Comparison of ENCODE assay signal across 8 cellular contexts in the genomic region with DNA sequence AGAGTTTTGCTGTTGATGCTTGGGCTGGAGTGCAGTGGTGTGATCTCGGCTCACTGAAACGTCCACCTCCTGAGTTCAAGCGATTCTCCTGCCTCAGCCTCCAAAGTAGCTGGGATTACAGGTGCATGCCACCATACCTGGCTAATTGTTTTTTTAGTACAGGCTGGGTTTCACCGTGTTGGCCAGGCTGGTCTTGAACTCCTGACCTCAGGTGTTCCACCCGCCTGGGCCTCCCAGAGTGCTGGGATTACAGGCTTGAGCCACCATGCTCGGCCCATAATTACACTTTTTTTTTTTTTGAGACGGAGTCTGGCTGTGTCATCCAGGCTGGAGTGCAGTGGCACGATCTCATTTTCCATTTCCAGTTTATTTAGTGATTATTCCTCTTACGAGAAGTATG. TPM values are rescaled to one million over a fixed set of nuclear protein-coding genes. Genes with fewer than 3 reads are reported as not detected.
DNase-seq lines count a peak whose midpoint lies in the region; ATAC-seq and TF ChIP-seq lines count a peak whose summit lies in the region.
"Not testable (repeated sequence)": the region's sequence is repeated elsewhere in the genome, so short reads cannot be mapped to it uniquely, and the experiment has no call there.

No MANE protein-coding gene starts in this region.

- not testable (repeated sequence) for H4K20me1 ChIP-seq in PC-9 (ENCODE audit: insufficient read depth)

- H3K27me3 ChIP-seq in PC-9 (ENCODE audit: insufficient read depth, low read depth); colonic mucosa; left ventricle myocardium inferior (ENCODE audit: low read depth); upper lobe of left lung: not testable (repeated sequence)

- CTCF ChIA-PET in PC-9 (lab: Charles Lee): not testable (repeated sequence)

- POLR2A ChIA-PET in PC-9 (lab: Charles Lee; ENCODE audit: unreplicated experiment): interaction anchor here (0.6 kb wide), 1 partner anchor 274 kb away, joined by 7 read pairs; no protein-coding TSS in a partner anchor
- POLR2A ChIA-PET in naive thymus-derived CD8-positive, alpha-beta T cell (lab: Charles Lee): interaction anchor here (0.8 to 11.4 kb wide), 8 partner anchors 15 to 124 kb away, joined by 3 to 199 read pairs (median 9); partner anchors contain the start of gene CHD2

- H3F3A ChIP-seq in PC-9 (ENCODE audit: insufficient read depth, low read depth): peaks cover 89% of the 10 kb centered on the region

- peak overlapping the region; percentile 70 for H3K4me3 Mint-ChIP-seq in activated T-helper 17 cell treated with anti-CD3 and anti-CD28 coated beads, Interleukin-2, amount 50 U/mL, for 72 hours
- H3K4me3 Mint-ChIP-seq in naive thymus-derived CD8-positive, alpha-beta T cell: not testable (repeated sequence)

- peak overlapping the region; percentile 75; the same call in 1 of the 2 replicates for H3K4me2 ChIP-seq in PC-9

- not testable (repeated sequence) for H3K9me3 Mint-ChIP-seq in activated T-helper 17 cell treated with anti-CD3 and anti-CD28 coated beads, Interleukin-2, amount 50 U/mL, for 72 hours; naive thymus-derived CD8-positive, alpha-beta T cell

- H3K4me1 ChIP-seq in PC-9 (replicated peaks; ENCODE audit: insufficient read depth) (peaks cover 92% of the 10 kb centered on the region), colonic mucosa (peaks cover 30% of the 10 kb centered on the region), left ventricle myocardium inferior (peaks cover 94% of the 10 kb centered on the region), upper lobe of left lung (peaks cover 86 to 93% (median 90%) of the 10 kb centered on the region in 4 donors)

- not testable (repeated sequence) for BruUV-seq in PC-9 (replicated peaks; lab: Mats Ljungman, UMichigan)

- 74 to 79% methylated on average over 9 of the region's 9 CpGs for WGBS in upper lobe of left lung, 2 donors

- intact Hi-C loops in PC-9 (cut with micrococcal nuclease; ENCODE audit: unreplicated experiment): loop anchor here (1.0 kb wide), 3 partner anchors 110 to 122 kb away; no protein-coding TSS in a partner anchor
- intact Hi-C loops in colonic mucosa (cut with DNase I): loop anchor here (5.0 kb wide), 1 partner anchor 122 kb away; no protein-coding TSS in a partner anchor
- intact Hi-C loops in left ventricle myocardium inferior (cut with micrococcal nuclease): loop anchor here (5.0 kb wide), 1 partner anchor 107 kb away; no protein-coding TSS in a partner anchor

- H3K36me3 Mint-ChIP-seq in activated T-helper 17 cell treated with anti-CD3 and anti-CD28 coated beads, Interleukin-2, amount 50 U/mL, for 72 hours (ENCODE audit: low read depth): peaks cover 95% of the 10 kb centered on the region
- peaks cover 0 to 42% (median 9%) of the 10 kb centered on the region in 3 donors for H3K36me3 Mint-ChIP-seq in naive thymus-derived CD8-positive, alpha-beta T cell

- TF ChIP-seq EP300 in upper lobe of left lung (IDR thresholded peaks at IDR 0.05): not testable (repeated sequence)

- not testable (repeated sequence) for H3K9me3 ChIP-seq in PC-9 (ENCODE audit: insufficient read depth, low read depth); colonic mucosa; left ventricle myocardium inferior (replicated peaks); upper lobe of left lung

- ATAC-seq in activated T-helper 17 cell treated with anti-CD3 and anti-CD28 coated beads, Interleukin-2, amount 50 U/mL, for 72 hours (replicated peaks); naive thymus-derived CD8-positive, alpha-beta T cell; upper lobe of left lung (ENCODE audit: low FRiP score in 2 of 2): not testable (repeated sequence)

- H3K27me3 Mint-ChIP-seq in activated T-helper 17 cell treated with anti-CD3 and anti-CD28 coated beads, Interleukin-2, amount 50 U/mL, for 72 hours; naive thymus-derived CD8-positive, alpha-beta T cell: not testable (repeated sequence)

- not testable (repeated sequence) for H3K4me3 ChIP-seq in PC-9, colonic mucosa, left ventricle myocardium inferior, skin epidermis
- H3K4me3 ChIP-seq in upper lobe of left lung: peak overlapping the region in 1 of 4 donors; percentile 8

- H2AFZ ChIP-seq in PC-9: not testable (repeated sequence)

- H3K27ac ChIP-seq in 22Rv1 (peak overlapping the region; percentile 1; the same call in 1 of the 2 replicates), PC-9 (peak overlapping the region; percentile 97), colonic mucosa (peak overlapping the region; percentile 76), left ventricle myocardium inferior (replicated peaks) (peak overlapping the region; percentile 86), skin epidermis (peak overlapping the region in 11 of 21 experiments; percentile 12 to 88 (median 72)), upper lobe of left lung (peak overlapping the region; percentile 71 to 96 (median 84))

- TF ChIP-seq CTCF in 22Rv1 (IDR thresholded peaks at IDR 0.05); PC-9 (conservative IDR thresholded peaks at IDR 0.05); colonic mucosa (IDR thresholded peaks at IDR 0.05); left ventricle myocardium inferior (IDR thresholded peaks at IDR 0.05; ENCODE audit: borderline replicate concordance); upper lobe of left lung (IDR thresholded peaks at IDR 0.05): not testable (repeated sequence)

- H3K36me3 ChIP-seq in PC-9 (ENCODE audit: low read depth): peaks cover 38% of the 10 kb centered on the region
- H3K36me3 ChIP-seq in colonic mucosa, upper lobe of left lung: not testable (repeated sequence)
- H3K36me3 ChIP-seq in left ventricle myocardium inferior: peaks cover 11% of the 10 kb centered on the region

- peak overlapping the region; percentile 91 for H3K27ac Mint-ChIP-seq in activated T-helper 17 cell treated with anti-CD3 and anti-CD28 coated beads, Interleukin-2, amount 50 U/mL, for 72 hours
- H3K27ac Mint-ChIP-seq in naive thymus-derived CD8-positive, alpha-beta T cell: peak overlapping the region in 6 of 10 donors; percentile 16 to 90 (median 38)

- H3K79me2 ChIP-seq in PC-9 (ENCODE audit: low read depth): peaks cover 92% of the 10 kb centered on the region

- not testable (repeated sequence) for H3K9ac ChIP-seq in colonic mucosa (ENCODE audit: low read depth in 2 of 2, low read length in 2 of 2)

- H3K9me2 ChIP-seq in PC-9 (ENCODE audit: insufficient read depth): not testable (repeated sequence)

- DNase-seq in PC-9; colonic mucosa; left ventricle myocardium inferior; naive thymus-derived CD8-positive, alpha-beta T cell; upper lobe of left lung: not testable (repeated sequence)

- peaks cover 63% of the 10 kb centered on the region for H3K4me1 Mint-ChIP-seq in activated T-helper 17 cell treated with anti-CD3 and anti-CD28 coated beads, Interleukin-2, amount 50 U/mL, for 72 hours
- peaks cover 43 to 93% (median 83%) of the 10 kb centered on the region in 4 donors for H3K4me1 Mint-ChIP-seq in naive thymus-derived CD8-positive, alpha-beta T cell

- not testable (repeated sequence) for TF ChIP-seq POLR2A in upper lobe of left lung (IDR thresholded peaks at IDR 0.05)

RNA-seq across cellular contexts. Expression of gene CHD2, which starts 18.8 kb away (rescaled TPM):
- total RNA-seq in PC-9 (2021): 105 and 120 TPM in 2 replicates
- total RNA-seq in activated T-helper 17 cell treated with anti-CD3 and anti-CD28 coated beads, Interleukin-2, amount 50 U/mL, for 72 hours: 100 to 1,000 TPM; 159 to 357 TPM
- 100 to 1,000 TPM in 1 of 2 donors, 10 to 100 TPM in 1; 87.5 to 121 TPM for total RNA-seq in colonic mucosa
- total RNA-seq in left ventricle myocardium inferior: 41.3 TPM
- total RNA-seq in naive thymus-derived CD8-positive, alpha-beta T cell: 100 to 1,000 TPM; 415 to 427 TPM
- 100 to 1,000 TPM in 1 of 3 donors, 10 to 100 TPM in 2; 53.1 to 101 (median 68.1) TPM for polyA plus RNA-seq in naive thymus-derived CD8-positive, alpha-beta T cell
- 100 to 1,000 TPM; 102 to 500 (median 155) TPM for total RNA-seq in upper lobe of left lung

Comparison
In these comparisons a context has a peak if more than half of its experiments do, and no peak if none do; other contexts are left out.
1. H3K27ac ChIP-seq: peak in every context shown above with its lines; median percentile 97 in PC-9; 86 in left ventricle myocardium inferior; 84 in upper lobe of left lung; 76 in colonic mucosa; 72 in skin epidermis; 1 in 22Rv1.